ENCODE assay signal across 1 cellular context in the genomic region with DNA sequence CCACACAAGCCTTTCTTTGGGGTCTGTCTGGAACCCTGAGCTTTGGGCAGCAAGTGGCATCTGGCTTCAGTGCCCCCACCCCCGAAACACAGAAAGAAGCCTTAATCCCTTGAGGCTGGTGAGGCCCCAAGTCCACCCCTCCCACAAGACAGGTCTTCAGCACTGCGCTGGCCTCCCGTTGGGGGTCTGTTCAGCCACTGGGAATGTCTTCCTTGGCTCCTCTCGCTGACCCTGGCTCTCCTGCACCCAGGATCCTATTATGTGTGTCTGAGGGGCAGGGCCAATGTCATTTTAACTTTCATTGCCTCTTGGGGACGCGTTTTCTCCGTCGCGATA.
A peak's percentile ranks its signal among the peaks of the same experiment; 100 is the strongest.
TF ChIP-seq lines count a peak whose summit lies in the region.

No MANE protein-coding gene starts in this region.

TF ChIP-seq in HepG2, 621 proteins besides CTCF, POLR2A, EP300 and RAD21:
- TF ChIP-seq, protein P1, sequence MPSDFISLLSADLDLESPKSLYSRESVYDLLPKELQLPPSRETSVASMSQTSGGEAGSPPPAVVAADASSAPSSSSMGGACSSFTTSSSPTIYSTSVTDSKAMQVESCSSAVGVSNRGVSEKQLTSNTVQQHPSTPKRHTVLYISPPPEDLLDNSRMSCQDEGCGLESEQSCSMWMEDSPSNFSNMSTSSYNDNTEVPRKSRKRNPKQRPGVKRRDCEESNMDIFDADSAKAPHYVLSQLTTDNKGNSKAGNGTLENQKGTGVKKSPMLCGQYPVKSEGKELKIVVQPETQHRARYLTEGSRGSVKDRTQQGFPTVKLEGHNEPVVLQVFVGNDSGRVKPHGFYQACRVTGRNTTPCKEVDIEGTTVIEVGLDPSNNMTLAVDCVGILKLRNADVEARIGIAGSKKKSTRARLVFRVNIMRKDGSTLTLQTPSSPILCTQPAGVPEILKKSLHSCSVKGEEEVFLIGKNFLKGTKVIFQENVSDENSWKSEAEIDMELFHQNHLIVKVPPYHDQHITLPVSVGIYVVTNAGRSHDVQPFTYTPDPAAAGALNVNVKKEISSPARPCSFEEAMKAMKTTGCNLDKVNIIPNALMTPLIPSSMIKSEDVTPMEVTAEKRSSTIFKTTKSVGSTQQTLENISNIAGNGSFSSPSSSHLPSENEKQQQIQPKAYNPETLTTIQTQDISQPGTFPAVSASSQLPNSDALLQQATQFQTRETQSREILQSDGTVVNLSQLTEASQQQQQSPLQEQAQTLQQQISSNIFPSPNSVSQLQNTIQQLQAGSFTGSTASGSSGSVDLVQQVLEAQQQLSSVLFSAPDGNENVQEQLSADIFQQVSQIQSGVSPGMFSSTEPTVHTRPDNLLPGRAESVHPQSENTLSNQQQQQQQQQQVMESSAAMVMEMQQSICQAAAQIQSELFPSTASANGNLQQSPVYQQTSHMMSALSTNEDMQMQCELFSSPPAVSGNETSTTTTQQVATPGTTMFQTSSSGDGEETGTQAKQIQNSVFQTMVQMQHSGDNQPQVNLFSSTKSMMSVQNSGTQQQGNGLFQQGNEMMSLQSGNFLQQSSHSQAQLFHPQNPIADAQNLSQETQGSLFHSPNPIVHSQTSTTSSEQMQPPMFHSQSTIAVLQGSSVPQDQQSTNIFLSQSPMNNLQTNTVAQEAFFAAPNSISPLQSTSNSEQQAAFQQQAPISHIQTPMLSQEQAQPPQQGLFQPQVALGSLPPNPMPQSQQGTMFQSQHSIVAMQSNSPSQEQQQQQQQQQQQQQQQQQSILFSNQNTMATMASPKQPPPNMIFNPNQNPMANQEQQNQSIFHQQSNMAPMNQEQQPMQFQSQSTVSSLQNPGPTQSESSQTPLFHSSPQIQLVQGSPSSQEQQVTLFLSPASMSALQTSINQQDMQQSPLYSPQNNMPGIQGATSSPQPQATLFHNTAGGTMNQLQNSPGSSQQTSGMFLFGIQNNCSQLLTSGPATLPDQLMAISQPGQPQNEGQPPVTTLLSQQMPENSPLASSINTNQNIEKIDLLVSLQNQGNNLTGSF (CRISPR knock-in tag; IDR thresholded peaks at IDR 0.05) = no peak
- TF ChIP-seq HHEX (CRISPR knock-in tag; IDR thresholded peaks at IDR 0.05) (no peak), EEA1 (CRISPR knock-in tag; IDR thresholded peaks at IDR 0.05; ENCODE audit: borderline replicate concordance) (0 out of 2 replicates have a peak, but pooled peaks have one; percentile 2), MXI1 (IDR thresholded peaks at IDR 0.05; ENCODE audit: borderline replicate concordance, low read depth, low read length) (no peak), SP4 (CRISPR knock-in tag; IDR thresholded peaks at IDR 0.05) (peak; percentile 49; the same call in 1 of the 2 replicates), EED (CRISPR knock-in tag; IDR thresholded peaks at IDR 0.05) (no peak)
- TF ChIP-seq, protein P2, sequence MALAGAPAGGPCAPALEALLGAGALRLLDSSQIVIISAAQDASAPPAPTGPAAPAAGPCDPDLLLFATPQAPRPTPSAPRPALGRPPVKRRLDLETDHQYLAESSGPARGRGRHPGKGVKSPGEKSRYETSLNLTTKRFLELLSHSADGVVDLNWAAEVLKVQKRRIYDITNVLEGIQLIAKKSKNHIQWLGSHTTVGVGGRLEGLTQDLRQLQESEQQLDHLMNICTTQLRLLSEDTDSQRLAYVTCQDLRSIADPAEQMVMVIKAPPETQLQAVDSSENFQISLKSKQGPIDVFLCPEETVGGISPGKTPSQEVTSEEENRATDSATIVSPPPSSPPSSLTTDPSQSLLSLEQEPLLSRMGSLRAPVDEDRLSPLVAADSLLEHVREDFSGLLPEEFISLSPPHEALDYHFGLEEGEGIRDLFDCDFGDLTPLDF (CRISPR knock-in tag; IDR thresholded peaks at IDR 0.05) = no peak
